8 cellular contexts compared by ENCODE assay signal in the genomic region with DNA sequence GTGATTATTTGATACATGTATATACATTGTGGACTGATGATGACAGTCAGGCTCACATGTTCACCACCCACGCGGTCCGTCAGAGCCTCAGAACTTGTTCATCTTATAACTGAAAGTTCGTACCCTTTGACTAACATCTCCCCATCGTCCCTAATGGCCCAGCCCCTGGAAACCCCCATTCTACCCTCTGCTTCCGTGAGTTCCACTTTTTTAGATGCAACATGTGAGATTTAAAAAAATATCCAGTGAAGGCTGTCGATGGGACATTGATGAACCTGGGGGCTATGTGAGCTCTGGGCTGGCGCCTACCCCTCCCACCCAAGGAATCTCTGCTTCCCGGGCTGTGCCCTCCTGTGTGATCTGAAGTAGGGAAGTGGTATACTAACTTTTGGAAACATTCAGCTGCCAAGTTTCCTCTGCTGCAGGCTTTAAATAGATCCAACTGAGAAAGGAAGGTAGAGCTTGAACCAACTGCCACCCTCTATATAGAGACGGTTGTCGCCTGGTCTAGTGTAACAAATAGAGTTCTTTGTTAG.
A peak's percentile ranks its signal among the peaks of the same experiment; 100 is the strongest.
DNase-seq lines count a peak whose midpoint lies in the region; ATAC-seq, FAIRE-seq and TF ChIP-seq lines count a peak whose summit lies in the region.

No MANE protein-coding gene starts in this region.

- DNase-seq in GM19239 (ENCODE audit: insufficient read length, low spot score) (no peak), natural killer cell (no peak), NCI-H146 (lab: John Stamatoyannopoulos, UW) (no peak), NCI-H2107 treated with DMSO at 0.1 percent for 48 hours (lab: John Stamatoyannopoulos, UW; ENCODE audit: unreplicated experiment) (no peak), posterior vena cava (ENCODE audit: low spot score) (no peak), H54 (ENCODE audit: insufficient read length, low spot score) (no peak)
- peak; percentile 90 for DNase-seq in activated CD8-positive, alpha-beta memory T cell treated with anti-CD3 and anti-CD28 coated beads for 24 hours

- no peak for TF ChIP-seq CTCF in natural killer cell (IDR thresholded peaks at IDR 0.05)

- peak; percentile 57 for ATAC-seq in HG03159 (IDR thresholded peaks at IDR 0.05; ENCODE audit: unreplicated experiment)
- ATAC-seq in natural killer cell = peak in 2 of 3 donors; percentile 54 to 67

- FAIRE-seq in GM19239 (lab: Jason Lieb, UNC) (peak; percentile 95), H54 (lab: Jason Lieb, UNC) (no peak)

- no peaks in the 10 kb centered on the region for H3K27me3 Mint-ChIP-seq in natural killer cell (ENCODE audit: low read depth in 2 of 2)

- intact Hi-C loops in natural killer cell (cut with micrococcal nuclease) (no loop called here), posterior vena cava (cut with DNase I) (loop anchor here in 1 of 2 donors (5.0 kb wide), 1 partner anchor 50 kb away; no protein-coding TSS in a partner anchor)

- no peak for TF ChIP-seq POLR2A in H54 (IDR thresholded peaks at IDR 0.05; ENCODE audit: low read depth, low read length)

- no peaks in the 10 kb centered on the region for H3K36me3 Mint-ChIP-seq in natural killer cell

- no peak overlapping the region for H3K4me3 Mint-ChIP-seq in natural killer cell

- no peaks in the 10 kb centered on the region for H3K9me3 Mint-ChIP-seq in natural killer cell

- H3K4me1 Mint-ChIP-seq in natural killer cell = peaks cover 16 to 32% of the 10 kb centered on the region in 2 donors

- peak overlapping the region; percentile 11 to 17 for H3K27ac Mint-ChIP-seq in natural killer cell
